ENCODE assay signal across 1 cellular context in the genomic region with DNA sequence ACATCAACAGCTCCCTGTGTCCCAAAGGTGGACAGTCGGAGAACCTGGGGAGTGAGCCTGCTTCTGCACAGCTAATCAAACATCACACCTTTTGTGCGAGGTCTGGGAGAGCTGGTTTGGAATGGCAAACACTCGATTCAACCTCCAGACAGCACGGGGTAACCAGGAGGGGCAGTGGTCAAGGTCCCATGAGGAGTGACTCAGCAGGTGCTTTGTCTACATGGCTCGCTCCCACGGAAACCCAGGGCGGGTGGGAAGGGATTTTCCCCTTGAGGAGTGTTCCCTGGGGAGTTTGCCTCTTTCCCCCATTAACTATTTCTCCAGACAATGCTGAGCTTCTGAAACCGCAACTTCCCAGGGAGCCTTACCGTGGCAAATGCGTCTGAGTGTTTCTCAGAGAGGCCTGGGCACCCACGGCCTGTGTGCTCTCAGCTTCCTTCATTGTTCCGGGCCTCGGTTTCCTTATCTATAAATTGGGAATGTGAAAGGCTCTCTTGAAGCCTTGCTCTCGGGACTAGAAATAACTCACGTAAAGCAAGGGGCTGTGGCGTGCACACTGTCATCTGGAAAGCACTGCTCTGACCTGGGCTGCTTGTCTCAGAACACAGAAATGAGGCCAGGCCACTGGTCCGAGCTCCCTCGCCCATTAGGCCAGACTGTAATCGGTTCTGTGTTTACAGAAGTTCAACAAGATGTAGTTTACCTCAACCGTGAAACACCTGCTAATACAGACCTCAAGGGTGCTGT.
TF ChIP-seq lines count a peak whose summit lies in the region.

No MANE protein-coding gene starts in this region.

TF ChIP-seq in HepG2, 621 proteins besides CTCF, POLR2A, EP300 and RAD21 (continued from another document and continues in another):
- TF ChIP-seq, protein P1, sequence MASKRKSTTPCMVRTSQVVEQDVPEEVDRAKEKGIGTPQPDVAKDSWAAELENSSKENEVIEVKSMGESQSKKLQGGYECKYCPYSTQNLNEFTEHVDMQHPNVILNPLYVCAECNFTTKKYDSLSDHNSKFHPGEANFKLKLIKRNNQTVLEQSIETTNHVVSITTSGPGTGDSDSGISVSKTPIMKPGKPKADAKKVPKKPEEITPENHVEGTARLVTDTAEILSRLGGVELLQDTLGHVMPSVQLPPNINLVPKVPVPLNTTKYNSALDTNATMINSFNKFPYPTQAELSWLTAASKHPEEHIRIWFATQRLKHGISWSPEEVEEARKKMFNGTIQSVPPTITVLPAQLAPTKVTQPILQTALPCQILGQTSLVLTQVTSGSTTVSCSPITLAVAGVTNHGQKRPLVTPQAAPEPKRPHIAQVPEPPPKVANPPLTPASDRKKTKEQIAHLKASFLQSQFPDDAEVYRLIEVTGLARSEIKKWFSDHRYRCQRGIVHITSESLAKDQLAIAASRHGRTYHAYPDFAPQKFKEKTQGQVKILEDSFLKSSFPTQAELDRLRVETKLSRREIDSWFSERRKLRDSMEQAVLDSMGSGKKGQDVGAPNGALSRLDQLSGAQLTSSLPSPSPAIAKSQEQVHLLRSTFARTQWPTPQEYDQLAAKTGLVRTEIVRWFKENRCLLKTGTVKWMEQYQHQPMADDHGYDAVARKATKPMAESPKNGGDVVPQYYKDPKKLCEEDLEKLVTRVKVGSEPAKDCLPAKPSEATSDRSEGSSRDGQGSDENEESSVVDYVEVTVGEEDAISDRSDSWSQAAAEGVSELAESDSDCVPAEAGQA (IDR thresholded peaks at IDR 0.05; ENCODE audit: low read depth), result no peak
- TF ChIP-seq, protein P1 (CRISPR knock-in tag; IDR thresholded peaks at IDR 0.05; ENCODE audit: borderline replicate concordance), result no peak
- TF ChIP-seq TGIF2 (CRISPR knock-in tag; IDR thresholded peaks at IDR 0.05), result no peak
- no peak for TF ChIP-seq AGO1 (IDR thresholded peaks at IDR 0.05; ENCODE audit: low read depth, low read length, poor library complexity, severe bottlenecking)
- TF ChIP-seq ATF6 (CRISPR knock-in tag; conservative IDR thresholded peaks at IDR 0.05), result no peak
- no peak for TF ChIP-seq ZNF232 (CRISPR knock-in tag; IDR thresholded peaks at IDR 0.05; ENCODE audit: borderline replicate concordance)
- TF ChIP-seq TFDP2 (CRISPR knock-in tag; IDR thresholded peaks at IDR 0.05), result peak; percentile 44; the same call in 1 of the 2 replicates
- TF ChIP-seq DR1 (CRISPR knock-in tag; IDR thresholded peaks at IDR 0.05), result no peak
- TF ChIP-seq, protein P2, sequence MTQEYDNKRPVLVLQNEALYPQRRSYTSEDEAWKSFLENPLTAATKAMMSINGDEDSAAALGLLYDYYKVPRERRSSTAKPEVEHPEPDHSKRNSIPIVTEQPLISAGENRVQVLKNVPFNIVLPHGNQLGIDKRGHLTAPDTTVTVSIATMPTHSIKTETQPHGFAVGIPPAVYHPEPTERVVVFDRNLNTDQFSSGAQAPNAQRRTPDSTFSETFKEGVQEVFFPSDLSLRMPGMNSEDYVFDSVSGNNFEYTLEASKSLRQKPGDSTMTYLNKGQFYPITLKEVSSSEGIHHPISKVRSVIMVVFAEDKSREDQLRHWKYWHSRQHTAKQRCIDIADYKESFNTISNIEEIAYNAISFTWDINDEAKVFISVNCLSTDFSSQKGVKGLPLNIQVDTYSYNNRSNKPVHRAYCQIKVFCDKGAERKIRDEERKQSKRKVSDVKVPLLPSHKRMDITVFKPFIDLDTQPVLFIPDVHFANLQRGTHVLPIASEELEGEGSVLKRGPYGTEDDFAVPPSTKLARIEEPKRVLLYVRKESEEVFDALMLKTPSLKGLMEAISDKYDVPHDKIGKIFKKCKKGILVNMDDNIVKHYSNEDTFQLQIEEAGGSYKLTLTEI (CRISPR knock-in tag; conservative IDR thresholded peaks at IDR 0.05), result no peak
- TF ChIP-seq RARG (CRISPR knock-in tag; IDR thresholded peaks at IDR 0.05; ENCODE audit: low read depth), result no peak
- no peak for TF ChIP-seq NBN (conservative IDR thresholded peaks at IDR 0.05)
- no peak for TF ChIP-seq ASH2L (IDR thresholded peaks at IDR 0.05; ENCODE audit: insufficient read length, low read depth, low read length)
- TF ChIP-seq CC2D1A (CRISPR knock-in tag; IDR thresholded peaks at IDR 0.05), result no peak
- no peak for TF ChIP-seq TEF (CRISPR knock-in tag; IDR thresholded peaks at IDR 0.05)
- TF ChIP-seq DPF2 (CRISPR knock-in tag; IDR thresholded peaks at IDR 0.05; ENCODE audit: borderline replicate concordance, low read depth), result no peak
- 0 out of 2 replicates have a peak, but pooled peaks have one; percentile 20 for TF ChIP-seq ZNF607 (CRISPR knock-in tag; IDR thresholded peaks at IDR 0.05; ENCODE audit: borderline replicate concordance)
- TF ChIP-seq, protein P3, sequence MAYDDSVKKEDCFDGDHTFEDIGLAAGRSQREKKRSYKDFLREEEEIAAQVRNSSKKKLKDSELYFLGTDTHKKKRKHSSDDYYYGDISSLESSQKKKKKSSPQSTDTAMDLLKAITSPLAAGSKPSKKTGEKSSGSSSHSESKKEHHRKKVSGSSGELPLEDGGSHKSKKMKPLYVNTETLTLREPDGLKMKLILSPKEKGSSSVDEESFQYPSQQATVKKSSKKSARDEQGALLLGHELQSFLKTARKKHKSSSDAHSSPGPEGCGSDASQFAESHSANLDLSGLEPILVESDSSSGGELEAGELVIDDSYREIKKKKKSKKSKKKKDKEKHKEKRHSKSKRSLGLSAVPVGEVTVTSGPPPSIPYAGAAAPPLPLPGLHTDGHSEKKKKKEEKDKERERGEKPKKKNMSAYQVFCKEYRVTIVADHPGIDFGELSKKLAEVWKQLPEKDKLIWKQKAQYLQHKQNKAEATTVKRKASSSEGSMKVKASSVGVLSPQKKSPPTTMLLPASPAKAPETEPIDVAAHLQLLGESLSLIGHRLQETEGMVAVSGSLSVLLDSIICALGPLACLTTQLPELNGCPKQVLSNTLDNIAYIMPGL (CRISPR knock-in tag; IDR thresholded peaks at IDR 0.05; ENCODE audit: borderline replicate concordance in 1 of 2, low read depth in 1 of 2), result peak in 1 of 2 experiments; percentile 61; a peak in 1 of 4 replicates
- TF ChIP-seq ZNF318 (CRISPR knock-in tag; IDR thresholded peaks at IDR 0.05), result no peak
